ENCODE assay signal across 24 cellular contexts in genomic region chr11:64839887-64840782, GRCh38.
"Had no signal": no experiment of that assay in that cellular context is flagged by ENCODE, and none has a peak within 500 bp of the region (broad histone marks: within the 10 kb centered on the region; RNA-seq: fewer than 3 reads in every experiment).

No MANE protein-coding gene starts in this region.

- H3K9me3 Mint-ChIP-seq: activated B cell treated with CpG ODN at 0.5 μM for 24 hours; activated CD4-positive, alpha-beta T cell treated with anti-CD3 and anti-CD28 coated beads, Interleukin-2, amount 10 ng/mL, durations not matched to agents 24 days and 14 days; activated naive CD4-positive, alpha-beta T cell treated with anti-CD3 and anti-CD28 coated beads, Interleukin-2, amount 50 U/mL, for 24 hours; activated T-cell treated with anti-CD3 and anti-CD28 coated beads, Interleukin-2, amount 50 U/mL, for 24 hours; activated T-helper 1 cell treated with anti-CD3 and anti-CD28 coated beads, Interleukin-12 subunit alpha, Interleukin-12 subunit beta, Interleukin-2, Interleukin-4 antibody, amounts not matched to agents 30 ng/mL and 10 ng/mL and 1 ng/mL, durations not matched to agents 14 hours and 24 hours and 36 hours had no signal

- H3K27me3 Mint-ChIP-seq: activated B cell treated with CpG ODN at 0.5 μM for 24 hours; activated CD8-positive, alpha-beta memory T cell treated with anti-CD3 and anti-CD28 coated beads, Interleukin-2, amount 10 ng/mL, durations not matched to agents 7 days and 5 days; activated naive CD4-positive, alpha-beta T cell treated with anti-CD3 and anti-CD28 coated beads, Interleukin-2, amount 50 U/mL, for 24 hours; activated T-cell treated with anti-CD3 and anti-CD28 coated beads, Interleukin-2, amount 50 U/mL, for 24 hours; T-helper 17 cell had no signal

- ATAC-seq: activated CD8-positive, alpha-beta memory T cell treated with anti-CD3 and anti-CD28 coated beads, Interleukin-2, amount 10 ng/mL, durations not matched to agents 7 days and 5 days; Panc1; T-helper 17 cell had no signal

- DNase-seq: activated B cell treated with CpG ODN at 0.5 μM for 24 hours; activated CD4-positive, alpha-beta T cell treated with anti-CD3 and anti-CD28 coated beads for 1 hour; activated CD4-positive, alpha-beta T cell treated with anti-CD3 and anti-CD28 coated beads, Interleukin-2, amount 10 ng/mL, durations not matched to agents 24 days and 14 days; activated CD4-positive, alpha-beta T cell treated with anti-CD3 and anti-CD28 coated beads, Interleukin-2, amount 50 U/mL, for 48 hours; activated CD8-positive, alpha-beta memory T cell treated with anti-CD3 and anti-CD28 coated beads, Interleukin-2, amount 10 ng/mL, durations not matched to agents 7 days and 5 days; activated effector memory CD4-positive, alpha-beta T cell treated with Interleukin-2 at 50 U/mL for 16 hours; activated naive CD4-positive, alpha-beta T cell; activated T-cell treated with anti-CD3 and anti-CD28 coated beads, Interleukin-2, amount 50 U/mL, for 24 hours; aorta; central memory CD4-positive, alpha-beta T cell; NCI-H1048; NCI-H146; NCI-H1930; NCI-H2171; NCI-H226; NCI-H526 treated with DMSO at 0.1 percent for 48 hours; NK-92 treated with Interleukin-12 subunit alpha and Interleukin-12 subunit beta, amount 100 ng/mL, for 24 hours; OCI-M1; RPMI8226; T-helper 17 cell; T-helper 9 cell had no signal

- H3K4me3 Mint-ChIP-seq: activated B cell treated with CpG ODN at 0.5 μM for 24 hours; activated CD4-positive, alpha-beta T cell treated with anti-CD3 and anti-CD28 coated beads, Interleukin-2, amount 10 ng/mL, durations not matched to agents 24 days and 14 days; activated CD8-positive, alpha-beta memory T cell treated with anti-CD3 and anti-CD28 coated beads, Interleukin-2, amount 10 ng/mL, durations not matched to agents 7 days and 5 days; activated naive CD4-positive, alpha-beta T cell treated with anti-CD3 and anti-CD28 coated beads, Interleukin-2, amount 50 U/mL, for 24 hours; activated T-cell treated with anti-CD3 and anti-CD28 coated beads, Interleukin-2, amount 50 U/mL, for 24 hours; activated T-helper 1 cell treated with anti-CD3 and anti-CD28 coated beads, Interleukin-12 subunit alpha, Interleukin-12 subunit beta, Interleukin-2, Interleukin-4 antibody, amounts not matched to agents 30 ng/mL and 10 ng/mL and 1 ng/mL, durations not matched to agents 14 hours and 24 hours and 36 hours; T-helper 17 cell had no signal

- H3K27ac Mint-ChIP-seq: activated B cell treated with CpG ODN at 0.5 μM for 24 hours; activated CD4-positive, alpha-beta T cell treated with anti-CD3 and anti-CD28 coated beads, Interleukin-2, amount 10 ng/mL, durations not matched to agents 24 days and 14 days; activated CD8-positive, alpha-beta memory T cell treated with anti-CD3 and anti-CD28 coated beads, Interleukin-2, amount 10 ng/mL, durations not matched to agents 7 days and 5 days; activated naive CD4-positive, alpha-beta T cell treated with anti-CD3 and anti-CD28 coated beads, Interleukin-2, amount 50 U/mL, for 24 hours; activated T-cell treated with anti-CD3 and anti-CD28 coated beads, Interleukin-2, amount 50 U/mL, for 24 hours; activated T-helper 1 cell treated with anti-CD3 and anti-CD28 coated beads, Interleukin-12 subunit alpha, Interleukin-12 subunit beta, Interleukin-2, Interleukin-4 antibody, amounts not matched to agents 30 ng/mL and 10 ng/mL and 1 ng/mL, durations not matched to agents 14 hours and 24 hours and 36 hours; T-helper 17 cell had no signal

- H3K36me3 Mint-ChIP-seq: activated CD8-positive, alpha-beta memory T cell treated with anti-CD3 and anti-CD28 coated beads, Interleukin-2, amount 10 ng/mL, durations not matched to agents 7 days and 5 days had no signal
